ENCODE assay signal across 19 cellular contexts in genomic region chr5:62934319-62934718, GRCh38.
A peak's percentile ranks its signal among the peaks of the same experiment; 100 is the strongest.
DNase-seq lines count a peak whose midpoint lies in the region; ATAC-seq, FAIRE-seq and TF ChIP-seq lines count a peak whose summit lies in the region.
"Had no signal": no experiment of that assay in that cellular context is flagged by ENCODE, and none has a peak within 500 bp of the region (broad histone marks: within the 10 kb centered on the region; RNA-seq: fewer than 3 reads in every experiment).

No MANE protein-coding gene starts in this region.

- H3K27ac Mint-ChIP-seq in stimulated activated memory B cell treated with anti-CD40 and anti-IgM and Interleukin-4, amounts not matched to agents 10 μg/mL and 1 μg/mL and 100 μg/mL, for 72 hours = no peak overlapping the region
- H3K27ac Mint-ChIP-seq: CD4-positive, alpha-beta memory T cell had no signal

- CTCF ChIA-PET in HepG2 (lab: Yijun Ruan, JAX; ENCODE audit: low intra/inter-chr PET ratio, low total read pairs) = no interaction called here

- TF ChIP-seq POLR2A in HepG2 (IDR thresholded peaks at IDR 0.05; ENCODE audit: insufficient read depth in 1 of 2, low read depth in 2 of 2, low read length in 2 of 2) = no peak

- no peak for TF ChIP-seq RAD21 in HepG2 (CRISPR knock-in tag; IDR thresholded peaks at IDR 0.05)

- H2BK120ac ChIP-seq in neuronal stem cell (ENCODE audit: low read depth, low read length) = no peak overlapping the region

- H3K27ac ChIP-seq in HepG2 (ENCODE audit: extremely low read length, insufficient read depth, low read length) (no peak overlapping the region), neuronal stem cell (replicated peaks; ENCODE audit: low read length) (no peak overlapping the region)
- H3K27ac ChIP-seq: 22Rv1, A549, C4-2B, GM23248 had no signal

- H3K4me3 ChIP-seq in HepG2 (replicated peaks in 1 of 3; ENCODE audit: insufficient read depth in 1 of 3, low read depth in 2 of 3, low read length in 3 of 3) (no peak overlapping the region), neuronal stem cell (ENCODE audit: low read length in 2 of 2) (no peak overlapping the region)
- H3K4me3 ChIP-seq: A549, GM23248, HAP-1 had no signal

- H4K8ac ChIP-seq in neuronal stem cell (ENCODE audit: low read depth, low read length) = no peak overlapping the region

- H3K9me3 Mint-ChIP-seq in stimulated activated memory B cell treated with anti-CD40 and anti-IgM and Interleukin-4, amounts not matched to agents 10 μg/mL and 1 μg/mL and 100 μg/mL, for 72 hours = no peaks in the 10 kb centered on the region
- H3K9me3 Mint-ChIP-seq: CD4-positive, alpha-beta memory T cell had no signal

- no peak overlapping the region for H2AFZ ChIP-seq in HepG2 (ENCODE audit: low read length)
- no peak overlapping the region for H2AFZ ChIP-seq in neuronal stem cell (ENCODE audit: low read length)
- H2AFZ ChIP-seq: GM23248 had no signal

- H3K4me1 Mint-ChIP-seq in stimulated activated memory B cell treated with anti-CD40 and anti-IgM and Interleukin-4, amounts not matched to agents 10 μg/mL and 1 μg/mL and 100 μg/mL, for 72 hours = no peaks in the 10 kb centered on the region
- H3K4me1 Mint-ChIP-seq: CD4-positive, alpha-beta memory T cell had no signal

- H3K4me1 ChIP-seq in HepG2 (ENCODE audit: insufficient read depth, low read length) (peaks cover 15% of the 10 kb centered on the region), neuronal stem cell (ENCODE audit: control insufficient read depth in 2 of 2, insufficient read depth in 1 of 2, low read depth in 1 of 2, low read length in 2 of 2) (no peaks in the 10 kb centered on the region)
- H3K4me1 ChIP-seq: A549, HAP-1 had no signal

- H3K4me2 ChIP-seq in HepG2 (ENCODE audit: low read depth, low read length) (no peak overlapping the region), neuronal stem cell (ENCODE audit: insufficient read depth, low read length, poor library complexity, severe bottlenecking) (no peak overlapping the region)
- H3K4me2 ChIP-seq: A549 had no signal

- H2BK5ac ChIP-seq in neuronal stem cell (ENCODE audit: low read length) = no peak overlapping the region

- intact Hi-C loops in HepG2 (cut with micrococcal nuclease; ENCODE audit: unreplicated experiment) = no loop called here

- ATAC-seq in HepG2 = no peak
- no peak for ATAC-seq in stimulated activated memory B cell treated with anti-CD40 and anti-IgM and Interleukin-4, amounts not matched to agents 10 μg/mL and 1 μg/mL and 100 μg/mL, for 72 hours
- ATAC-seq: A549 had no signal

- H2AK5ac ChIP-seq in neuronal stem cell (ENCODE audit: low read depth, low read length) = no peak overlapping the region

- 8% methylated on average over 1 of the region's 1 CpG for WGBS in HepG2 (ENCODE audit: low lambda C conversion rate)
- WGBS in neuronal stem cell (ENCODE audit: extremely low coverage in 2 of 2, insufficient read length in 2 of 2, insufficient replicate concordance in 1 of 2), 2 donors = no CpG with 5 or more reads among the region's 1 CpG

- H3K27me3 Mint-ChIP-seq in stimulated activated memory B cell treated with anti-CD40 and anti-IgM and Interleukin-4, amounts not matched to agents 10 μg/mL and 1 μg/mL and 100 μg/mL, for 72 hours = no peaks in the 10 kb centered on the region

- no peaks in the 10 kb centered on the region for H3K9me3 ChIP-seq in HepG2 (ENCODE audit: low read length)
- no peaks in the 10 kb centered on the region for H3K9me3 ChIP-seq in neuronal stem cell (replicated peaks in 1 of 2; ENCODE audit: control insufficient read depth in 2 of 2, insufficient read depth in 1 of 2, low read depth in 1 of 2, low read length in 2 of 2)
- H3K9me3 ChIP-seq: A549, HAP-1 had no signal

- H3K36me3 ChIP-seq in HepG2 (replicated peaks in 1 of 2; ENCODE audit: control insufficient read depth in 1 of 2, insufficient read depth in 2 of 2, low read length in 2 of 2) (no peaks in the 10 kb centered on the region), neuronal stem cell (replicated peaks in 1 of 2; ENCODE audit: control insufficient read depth in 2 of 2, insufficient read depth in 2 of 2, low read length in 2 of 2) (no peaks in the 10 kb centered on the region)
- H3K36me3 ChIP-seq: HAP-1 had no signal

- H3K4me3 Mint-ChIP-seq in stimulated activated memory B cell treated with anti-CD40 and anti-IgM and Interleukin-4, amounts not matched to agents 10 μg/mL and 1 μg/mL and 100 μg/mL, for 72 hours = no peak overlapping the region
- H3K4me3 Mint-ChIP-seq: CD4-positive, alpha-beta memory T cell had no signal

- POLR2A ChIA-PET in HepG2 (lab: Yijun Ruan, JAX) = no interaction called here

- no TSS peak for BruUV-seq in HepG2 (replicated peaks; lab: Mats Ljungman, UMichigan)

- H2BK12ac ChIP-seq in neuronal stem cell (ENCODE audit: low read length) = no peak overlapping the region

- no peak for TF ChIP-seq EP300 in HepG2 (IDR thresholded peaks at IDR 0.05; ENCODE audit: low read depth in 2 of 2, low read length in 2 of 2)
- TF ChIP-seq EP300 in HepG2 (CRISPR knock-in tag; IDR thresholded peaks at IDR 0.05; ENCODE audit: borderline replicate concordance) = no peak

- no peak overlapping the region for H2BK15ac ChIP-seq in neuronal stem cell (ENCODE audit: low read length)

- in situ Hi-C loops in HepG2 (cut with HindIII; ENCODE audit: extremely low pct_ligation_motif_present, low pct_unique_long_range_greater_than_20kb) = no loop called here

- no peaks in the 10 kb centered on the region for H4K20me1 ChIP-seq in HepG2 (ENCODE audit: insufficient read depth, low read length)

- DNase-seq in NCI-H1105 treated with DMSO at 0.1 percent for 48 hours (lab: John Stamatoyannopoulos, UW) (peak; percentile 30), NCI-H1105 (lab: John Stamatoyannopoulos, UW) (no peak), HepG2 (ENCODE audit: low spot score) (no peak), neuronal stem cell (ENCODE audit: low spot score) (no peak), NCI-H510A (lab: John Stamatoyannopoulos, UW) (no peak), NAMALWA (ENCODE audit: low spot score) (no peak)
- DNase-seq: AML-193; CD4-positive, alpha-beta memory T cell; DMS153; DMS79; GDM1; GM23248 had no signal

- H3K27me3 ChIP-seq in HepG2 (ENCODE audit: control insufficient read depth in 1 of 2, insufficient read depth in 2 of 2, low read length in 2 of 2) (no peaks in the 10 kb centered on the region), neuronal stem cell (ENCODE audit: control insufficient read depth in 3 of 3, insufficient read depth in 3 of 3, low read depth in 1 of 3, low read length in 3 of 3) (no peaks in the 10 kb centered on the region)

- no peak overlapping the region for H3K9ac ChIP-seq in HepG2 (ENCODE audit: insufficient read depth, low read depth, low read length)
- H3K9ac ChIP-seq in neuronal stem cell (ENCODE audit: low read depth, low read length, poor library complexity) = no peak overlapping the region
- H3K9ac ChIP-seq: GM23248 had no signal

- no peak for TF ChIP-seq CTCF in HepG2 (CRISPR knock-in tag; IDR thresholded peaks at IDR 0.05)

- no peak overlapping the region for H4K91ac ChIP-seq in neuronal stem cell (ENCODE audit: low read depth, low read length, poor library complexity)

- no peak overlapping the region for H3K14ac ChIP-seq in neuronal stem cell (ENCODE audit: low read length)

- peak overlapping the region; percentile 5 for H3K18ac ChIP-seq in neuronal stem cell (ENCODE audit: low read length)

- no peak overlapping the region for H3K23ac ChIP-seq in neuronal stem cell (ENCODE audit: low read depth, low read length, poor library complexity)

- no peaks in the 10 kb centered on the region for H3K79me2 ChIP-seq in HepG2 (ENCODE audit: insufficient read depth, low read length)

- no peak for FAIRE-seq in HepG2 (lab: Jason Lieb, UNC)
- FAIRE-seq: A549, GM12892, GM18507 had no signal

- no peaks in the 10 kb centered on the region for H3K36me3 Mint-ChIP-seq in stimulated activated memory B cell treated with anti-CD40 and anti-IgM and Interleukin-4, amounts not matched to agents 10 μg/mL and 1 μg/mL and 100 μg/mL, for 72 hours
- H3K36me3 Mint-ChIP-seq: CD4-positive, alpha-beta memory T cell had no signal

- no peaks in the 10 kb centered on the region for H3K79me1 ChIP-seq in neuronal stem cell (ENCODE audit: low read depth, low read length)

- no peak overlapping the region for H3K4ac ChIP-seq in neuronal stem cell (ENCODE audit: low read length)

TF ChIP-seq in HepG2, 621 proteins besides CTCF, POLR2A, EP300 and RAD21:
- TF ChIP-seq FOSL1 (CRISPR knock-in tag; IDR thresholded peaks at IDR 0.05; ENCODE audit: borderline replicate concordance) (no peak), CREB1 (IDR thresholded peaks at IDR 0.05) (peak; percentile 89), CREB1 (CRISPR knock-in tag; IDR thresholded peaks at IDR 0.05) (no peak), ATF7 (IDR thresholded peaks at IDR 0.05) (peak; percentile 75), ATF7 (CRISPR knock-in tag; IDR thresholded peaks at IDR 0.05) (no peak), ZBTB21 (CRISPR knock-in tag; IDR thresholded peaks at IDR 0.05) (no peak)
